14 cellular contexts compared by ENCODE assay signal in the genomic region with DNA sequence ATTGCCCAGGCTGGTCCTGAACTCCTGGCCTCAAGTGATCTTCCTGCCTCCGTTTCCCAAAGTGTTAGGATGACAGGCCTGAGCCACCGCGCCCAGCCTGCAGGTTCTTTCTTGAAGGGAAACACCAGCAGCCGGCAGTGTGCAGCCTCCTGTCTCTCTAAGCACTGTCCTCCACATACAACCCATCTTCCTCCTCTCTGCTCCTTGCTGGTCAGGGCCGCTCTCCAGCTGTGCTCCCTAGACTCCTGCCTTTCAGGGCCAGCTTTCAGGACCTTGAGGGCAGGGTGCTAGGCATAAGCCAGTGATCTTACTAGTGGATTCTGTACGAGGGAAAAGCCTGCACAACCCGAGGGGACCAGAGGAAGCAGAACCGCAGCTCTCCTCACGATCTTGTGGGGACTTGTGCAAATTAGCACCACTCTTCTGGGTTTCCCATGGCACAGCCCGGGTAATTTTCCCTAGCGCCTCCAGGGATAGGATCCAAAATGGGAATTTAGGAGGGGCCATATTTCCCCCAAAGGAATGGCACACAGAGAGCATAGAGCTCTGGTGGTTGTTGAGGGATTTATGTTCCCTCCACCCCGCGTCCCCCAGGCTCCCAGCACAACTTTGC. TPM values are rescaled to one million over a fixed set of nuclear protein-coding genes. Genes with fewer than 3 reads are reported as not detected.
A peak's percentile ranks its signal among the peaks of the same experiment; 100 is the strongest.
DNase-seq lines count a peak whose midpoint lies in the region; ATAC-seq, FAIRE-seq and TF ChIP-seq lines count a peak whose summit lies in the region.
"Had no signal": no experiment of that assay in that cellular context is flagged by ENCODE, and none has a peak within 500 bp of the region (broad histone marks: within the 10 kb centered on the region; RNA-seq: fewer than 3 reads in every experiment).

No MANE protein-coding gene starts in this region.

- H3K4me1 Mint-ChIP-seq in Calu3 (ENCODE audit: low read depth, unreplicated experiment) (peaks cover 23% of the 10 kb centered on the region), T-helper 17 cell (peaks cover 17% of the 10 kb centered on the region)

- intact Hi-C loops in Calu3 (cut with micrococcal nuclease; ENCODE audit: unreplicated experiment) (no loop called here), HepG2 (cut with micrococcal nuclease; ENCODE audit: unreplicated experiment) (no loop called here)

- TF ChIP-seq POLR2A in A549 (IDR thresholded peaks at IDR 0.05; ENCODE audit: low read length), result no peak
- TF ChIP-seq POLR2A in HepG2 (IDR thresholded peaks at IDR 0.05; ENCODE audit: insufficient read depth in 1 of 2, low read depth in 2 of 2, low read length in 2 of 2), result no peak

- H3K27ac Mint-ChIP-seq in Calu3 (ENCODE audit: unreplicated experiment) (no peak overlapping the region), T-helper 17 cell (no peak overlapping the region)
- H3K27ac Mint-ChIP-seq: activated naive CD4-positive, alpha-beta T cell treated with anti-CD3 and anti-CD28 coated beads, Interleukin-2, amount 10 ng/mL, durations not matched to agents 7 days and 5 days had no signal

- peaks cover 3 to 12% of the 10 kb centered on the region in 2 experiments; a peak in 2 of 5 replicates for H3K27me3 ChIP-seq in HepG2 (ENCODE audit: control insufficient read depth in 1 of 2, insufficient read depth in 2 of 2, low read length in 2 of 2)
- H3K27me3 ChIP-seq: right lobe of liver had no signal

- peaks cover 10% of the 10 kb centered on the region for H3K36me3 Mint-ChIP-seq in Calu3 (ENCODE audit: insufficient read depth, unreplicated experiment)
- peaks cover 5% of the 10 kb centered on the region for H3K36me3 Mint-ChIP-seq in T-helper 17 cell (ENCODE audit: low read depth)
- H3K36me3 Mint-ChIP-seq: activated naive CD4-positive, alpha-beta T cell treated with anti-CD3 and anti-CD28 coated beads, Interleukin-2, amount 10 ng/mL, durations not matched to agents 7 days and 5 days had no signal

- CTCF ChIA-PET in A549 (lab: Yijun Ruan, JAX), result interaction anchor here (0.9 to 25.6 kb wide), 42 partner anchors 9 to 471 kb away, joined by 3 to 413 read pairs (median 8); a partner anchor contains a TSS
- CTCF ChIA-PET in Calu3 (lab: Charles Lee), result interaction anchor here (1.4 to 2.6 kb wide), 3 partner anchors 111 to 315 kb away, joined by 4 to 35 read pairs (median 16); no protein-coding TSS in a partner anchor
- CTCF ChIA-PET in HepG2 (lab: Yijun Ruan, JAX; ENCODE audit: low intra/inter-chr PET ratio, low total read pairs), result interaction anchor here (1.4 to 2.7 kb wide), 5 partner anchors 10 to 364 kb away, joined by 4 to 24 read pairs (median 5); no protein-coding TSS in a partner anchor

- in situ Hi-C loops in HepG2 (cut with HindIII; ENCODE audit: extremely low pct_ligation_motif_present, low pct_unique_long_range_greater_than_20kb), result no loop called here

- no peak overlapping the region for H3K27ac ChIP-seq in A549
- H3K27ac ChIP-seq in HepG2 (ENCODE audit: extremely low read length, insufficient read depth, low read length), result no peak overlapping the region
- H3K27ac ChIP-seq: C4-2B, colonic mucosa, right lobe of liver had no signal

- TF ChIP-seq EP300 in A549 (IDR thresholded peaks at IDR 0.05), result no peak
- no peak for TF ChIP-seq EP300 in HepG2 (IDR thresholded peaks at IDR 0.05; ENCODE audit: low read depth in 2 of 2, low read length in 2 of 2)
- no peak for TF ChIP-seq EP300 in HepG2 (CRISPR knock-in tag; IDR thresholded peaks at IDR 0.05; ENCODE audit: borderline replicate concordance)

- BruUV-seq in Calu3 (replicated peaks; lab: Mats Ljungman, UMichigan) (no TSS peak), HepG2 (replicated peaks; lab: Mats Ljungman, UMichigan) (no TSS peak)

- 83% methylated on average over 13 of the region's 13 CpGs for WGBS in A549 (ENCODE audit: missing lambda C conversion rate)
- WGBS in HepG2 (ENCODE audit: low lambda C conversion rate), result 38% methylated on average over 13 of the region's 13 CpGs

- FAIRE-seq in A549 (lab: Jason Lieb, UNC) (no peak), HepG2 (lab: Jason Lieb, UNC) (no peak)

- TF ChIP-seq RAD21 in A549 (conservative IDR thresholded peaks at IDR 0.05 in 1 of 2, IDR thresholded peaks at IDR 0.05 in 1 of 2), result no peak
- TF ChIP-seq RAD21 in HepG2 (CRISPR knock-in tag; IDR thresholded peaks at IDR 0.05), result no peak

- H3K4me3 Mint-ChIP-seq in Calu3 (ENCODE audit: low read depth, unreplicated experiment) (peak overlapping the region; percentile 78), T-helper 17 cell (peak overlapping the region; percentile 87)

- POLR2A ChIA-PET in A549 (lab: Yijun Ruan, JAX), result interaction anchor here (1.4 kb wide), 1 partner anchor 113 kb away, joined by 7 read pairs; no protein-coding TSS in a partner anchor
- POLR2A ChIA-PET in HepG2 (lab: Yijun Ruan, JAX), result no interaction called here

- no peaks in the 10 kb centered on the region for H3K36me3 ChIP-seq in HepG2 (replicated peaks in 1 of 2; ENCODE audit: control insufficient read depth in 1 of 2, insufficient read depth in 2 of 2, low read length in 2 of 2)
- H3K36me3 ChIP-seq: colonic mucosa, right lobe of liver had no signal

- H3K4me2 ChIP-seq in A549 (peak overlapping the region; percentile 90), HepG2 (ENCODE audit: low read depth, low read length) (no peak overlapping the region)

- no peaks in the 10 kb centered on the region for H3K9me3 ChIP-seq in A549
- no peaks in the 10 kb centered on the region for H3K9me3 ChIP-seq in T-helper 17 cell (ENCODE audit: control insufficient read depth, low read length, poor library complexity, severe bottlenecking)
- no peaks in the 10 kb centered on the region for H3K9me3 ChIP-seq in HepG2 (ENCODE audit: low read length)
- H3K9me3 ChIP-seq: colonic mucosa, right lobe of liver had no signal

- H3K79me2 ChIP-seq in HepG2 (ENCODE audit: insufficient read depth, low read length), result no peaks in the 10 kb centered on the region

- DNase-seq in A549 (ENCODE audit: low read depth in 1 of 2, low spot score in 1 of 2) (no peak), Calu3 (no peak), T-helper 17 cell (no peak), mesenteric fat pad (ENCODE audit: low spot score) (peak; percentile 55), kidney glomerular epithelial cell (lab: John Stamatoyannopoulos, UW) (no peak), HepG2 (ENCODE audit: low spot score) (no peak)
- DNase-seq: activated CD4-positive, alpha-beta T cell treated with anti-CD3 and anti-CD28 coated beads, Interleukin-2, amount 50 U/mL, for 1 hour; activated naive CD4-positive, alpha-beta T cell treated with anti-CD3 and anti-CD28 coated beads, Interleukin-2, amount 10 ng/mL, durations not matched to agents 7 days and 5 days; colonic mucosa; NCI-H2107 had no signal

- peak in 1 of 2 experiments; percentile 7; a peak in 2 of 6 replicates for ATAC-seq in A549
- ATAC-seq in T-helper 17 cell, result no peak
- ATAC-seq in HepG2, result no peak
- no peak for ATAC-seq in GM19397 (IDR thresholded peaks at IDR 0.05; ENCODE audit: unreplicated experiment)
- no peak for ATAC-seq in esophagus mucosa

- no peaks in the 10 kb centered on the region for H4K20me1 ChIP-seq in HepG2 (ENCODE audit: insufficient read depth, low read length)

- TF ChIP-seq CTCF in A549 (IDR thresholded peaks at IDR 0.05), result no peak
- TF ChIP-seq CTCF in Calu3 (IDR thresholded peaks at IDR 0.05; ENCODE audit: unreplicated experiment), result no peak
- no peak for TF ChIP-seq CTCF in HepG2 (CRISPR knock-in tag; IDR thresholded peaks at IDR 0.05)

- H3K9me3 Mint-ChIP-seq in Calu3 (ENCODE audit: low read depth, unreplicated experiment), result no peaks in the 10 kb centered on the region
- H3K9me3 Mint-ChIP-seq: activated naive CD4-positive, alpha-beta T cell treated with anti-CD3 and anti-CD28 coated beads, Interleukin-2, amount 10 ng/mL, durations not matched to agents 7 days and 5 days had no signal

- H3K9ac ChIP-seq in HepG2 (ENCODE audit: insufficient read depth, low read depth, low read length), result no peak overlapping the region

- no peak overlapping the region for H3K4me3 ChIP-seq in A549
- no peak overlapping the region for H3K4me3 ChIP-seq in HepG2 (replicated peaks in 1 of 3; ENCODE audit: insufficient read depth in 1 of 3, low read depth in 2 of 3, low read length in 3 of 3)

- no peak overlapping the region for H2AFZ ChIP-seq in HepG2 (ENCODE audit: low read length)

- H3K4me1 ChIP-seq in A549, result no peaks in the 10 kb centered on the region
- H3K4me1 ChIP-seq in HepG2 (ENCODE audit: insufficient read depth, low read length), result peaks cover 4% of the 10 kb centered on the region; the same call in 1 of the 2 replicates
- H3K4me1 ChIP-seq: colonic mucosa had no signal

- H3K27me3 Mint-ChIP-seq in Calu3 (ENCODE audit: unreplicated experiment) (peaks cover 84% of the 10 kb centered on the region), T-helper 17 cell (peaks cover 52% of the 10 kb centered on the region)

RNA-seq across cellular contexts. Expression of a gene that starts 18.2 kb away (rescaled TPM):
- polyA plus RNA-seq in A549 (2011; rRNA removed) (2.0 and 2.4 TPM in 2 replicates), A549 (2017; fragmentation: RNase III; extraction: RNeasy Plus Mini Kit Qiagen cat#74134 plus additional on column Dnase treatment) (1.8 to 2.4 TPM (median 2.3 TPM) in 3 replicates), HepG2 (2011; rRNA removed) (0.63 and 1.1 TPM in 2 replicates)
- 1.3 and 1.7 TPM in 2 replicates for polyA plus RNA-seq in A549 (2012; cell fraction: cytosol; rRNA removed)
- polyA plus RNA-seq in A549 (2012; cell fraction: nucleus; rRNA removed), result 1.5 and 1.8 TPM in 2 replicates
- polyA minus RNA-seq in A549 (2011; rRNA and poly(A)+ RNA removed), result 1.9 and 2.6 TPM in 2 replicates
- total RNA-seq in Calu3 (2022) (0.14 and 0.15 TPM in 2 replicates), T-helper 17 cell (not detected), mesenteric fat pad (4.9 TPM), HepG2 (2016; rRNA removed; fragmentation: Illumina TruSeq; extraction: Trizol) (0.35 and 0.36 TPM in 2 replicates), esophagus mucosa (0.12 TPM)
- 0.10 and 0.18 TPM in 2 replicates for total RNA-seq in HepG2 (2016; cell fraction: cytosol; rRNA removed; fragmentation: Illumina TruSeq; extraction: Trizol; ENCODE audit: low read depth)
- 0.22 and 0.28 TPM in 2 replicates for total RNA-seq in HepG2 (2016; cell fraction: insoluble cytoplasmic fraction; rRNA removed; fragmentation: Illumina TruSeq; extraction: Trizol)
- total RNA-seq in HepG2 (2016; cell fraction: membrane; rRNA removed; fragmentation: Illumina TruSeq; extraction: Trizol), result 0.28 and 0.34 TPM in 2 replicates
- 0.13 and 0.22 TPM in 2 replicates for total RNA-seq in HepG2 (2016; cell fraction: nucleus; rRNA removed; fragmentation: Illumina TruSeq; extraction: Trizol)
- 0.58 and 0.64 TPM in 2 replicates for polyA plus RNA-seq in HepG2 (2011; cell fraction: cytosol; rRNA removed)
- 0.92 and 1.2 TPM in 2 replicates for polyA plus RNA-seq in HepG2 (2011; cell fraction: nucleus; rRNA removed)
- polyA plus RNA-seq in HepG2 (2012), result 0.15 and 0.16 TPM in 2 replicates
- 0.09 and 0.12 TPM in 2 replicates for polyA plus RNA-seq in HepG2 (2016; cell fraction: cytosol; fragmentation: Illumina TruSeq; extraction: Trizol; ENCODE audit: low read depth)
- polyA plus RNA-seq in HepG2 (2016; cell fraction: insoluble cytoplasmic fraction; fragmentation: Illumina TruSeq; extraction: Trizol; ENCODE audit: low read depth), result 0.51 and 0.85 TPM in 2 replicates
- polyA plus RNA-seq in HepG2 (2016; cell fraction: membrane; fragmentation: Illumina TruSeq; extraction: Trizol; ENCODE audit: low read depth), result 0.43 and 0.52 TPM in 2 replicates
- 0.27 and 0.31 TPM in 2 replicates for polyA plus RNA-seq in HepG2 (2016; cell fraction: nucleus; fragmentation: Illumina TruSeq; extraction: Trizol; ENCODE audit: insufficient read depth, low read depth)
- polyA minus RNA-seq in HepG2 (2011; rRNA and poly(A)+ RNA removed; ENCODE audit: low replicate concordance), result 1.3 TPM in 1 of 2 replicates, not detected in the other
- 0.62 and 0.69 TPM in 2 replicates for polyA minus RNA-seq in HepG2 (2011; cell fraction: cytosol; rRNA and poly(A)+ RNA removed)
- polyA minus RNA-seq in HepG2 (2011; cell fraction: nucleus; rRNA and poly(A)+ RNA removed), result 0.13 and 0.25 TPM in 2 replicates
